ENCODE assay signal across 8 cellular contexts in the genomic region with DNA sequence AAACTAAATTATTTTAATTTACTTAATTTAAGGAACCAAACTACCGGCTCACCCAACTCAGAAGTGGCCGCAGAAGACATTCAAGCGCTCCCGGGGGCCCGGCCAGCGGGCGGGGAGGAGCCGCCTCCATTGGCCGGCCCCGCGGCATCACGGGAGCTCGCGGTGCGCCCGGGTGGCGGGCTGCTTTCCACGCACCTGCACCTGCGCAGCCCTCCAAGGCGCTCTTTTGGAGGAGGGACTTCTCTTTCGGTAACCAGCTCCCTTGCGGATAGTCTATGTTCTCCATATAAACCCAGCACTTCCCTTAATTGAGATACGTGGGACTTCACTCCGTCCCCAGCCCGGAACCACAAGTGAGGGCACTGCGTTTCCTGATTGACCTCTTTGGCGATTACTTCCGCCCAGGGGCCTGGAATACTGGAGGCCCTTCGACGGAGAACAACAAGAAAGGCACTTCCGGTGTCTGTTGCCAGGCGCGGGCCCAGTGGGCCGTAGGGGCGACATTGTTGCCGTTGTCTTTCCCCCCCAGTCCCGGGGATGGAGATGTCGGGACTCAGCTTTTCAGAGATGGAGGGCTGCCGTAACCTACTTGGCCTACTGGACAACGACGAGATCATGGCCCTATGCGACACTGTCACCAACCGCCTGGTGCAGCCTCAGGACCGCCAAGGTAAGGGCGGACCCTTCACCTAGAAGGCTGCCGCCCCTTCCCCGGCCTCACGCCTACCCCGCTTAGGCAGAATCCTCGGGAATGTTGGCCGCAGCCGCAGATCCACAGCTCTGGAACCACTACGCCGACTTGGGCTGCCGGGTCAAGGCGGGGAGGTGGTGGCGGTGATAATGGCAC. TPM values are rescaled to one million over a fixed set of nuclear protein-coding genes. Genes with fewer than 3 reads are reported as not detected.
A peak's percentile ranks its signal among the peaks of the same experiment; 100 is the strongest.
DNase-seq lines count a peak whose midpoint lies in the region; ATAC-seq and TF ChIP-seq lines count a peak whose summit lies in the region.

A gene (plus strand): TSS at position 444 of the 847 bp plus-strand sequence. CDS start 94 bp downstream, at position 538.

- no peak for TF ChIP-seq CTCF in choroid plexus epithelial cell (conservative IDR thresholded peaks at IDR 0.05; ENCODE audit: low read depth, low read length)

- ATAC-seq in HG03432 (IDR thresholded peaks at IDR 0.05; ENCODE audit: unreplicated experiment): peak; percentile 85

- peak; percentile 78 for TF ChIP-seq POLR2A in GM19193 (IDR thresholded peaks at IDR 0.05; ENCODE audit: extremely low read depth, insufficient read depth, insufficient read length)

- peak; percentile 94 for DNase-seq in Ammon's horn (ENCODE audit: low spot score)
- DNase-seq in NCI-H460 (ENCODE audit: extremely low read depth, low read depth): peak; percentile 76
- peak; percentile 56 to 57 for DNase-seq in activated CD4-positive, alpha-beta T cell treated with anti-CD3 and anti-CD28 coated beads for 24 hours (ENCODE audit: low read depth in 2 of 2)
- peak; percentile 93 for DNase-seq in choroid plexus epithelial cell (ENCODE audit: low read depth)
- DNase-seq in kidney glomerular epithelial cell (lab: John Stamatoyannopoulos, UW): peak; percentile 92
- DNase-seq in stimulated activated CD4-positive, alpha-beta T cell treated with anti-CD3 and anti-CD28 coated beads, Interleukin-15, amount 100 ng/mL, for 48 hours (ENCODE audit: low read depth in 2 of 2): peak; percentile 65 to 66

- peak within 1 kb of the TSS; percentile 99 for H3K4me3 ChIP-seq in choroid plexus epithelial cell (ENCODE audit: low read depth, low read length)

RNA-seq across cellular contexts. Expression of the gene that starts here (rescaled TPM):
- total RNA-seq in NCI-H460 (2014; rRNA removed; shearing (Covaris generic)): 14.4 and 19.7 TPM in 2 replicates
- 3.6 and 10.3 TPM in 2 replicates for polyA plus RNA-seq in NCI-H460 (2014; cell fraction: nucleus; rRNA removed)

Comparison
In these comparisons a context has a peak if more than half of its experiments do, and no peak if none do; other contexts are left out.
1. Peak in every context shown above with its lines: DNase-seq, ATAC-seq and H3K4me3 ChIP-seq.